ENCODE assay signal across 8 cellular contexts in the genomic region with DNA sequence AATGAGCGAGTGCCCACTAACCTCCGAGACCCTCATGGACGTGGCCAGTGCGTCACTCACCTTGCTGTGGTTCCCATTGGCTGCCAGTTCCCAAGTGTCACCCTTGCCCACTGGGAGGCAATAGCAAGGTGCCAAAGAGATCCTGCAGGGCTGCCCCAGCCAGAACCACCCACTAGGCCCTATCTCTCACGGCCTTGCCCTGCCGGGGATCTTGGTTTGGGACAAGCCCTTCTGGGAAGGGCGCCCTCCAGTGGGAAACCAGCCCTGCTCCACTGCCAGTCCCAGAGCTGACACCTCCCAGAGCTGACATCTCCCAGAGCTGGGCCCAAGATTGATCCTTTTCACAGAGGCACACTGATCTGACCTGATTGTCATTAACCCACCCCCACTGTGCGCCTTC. TPM values are rescaled to one million over a fixed set of nuclear protein-coding genes. Genes with fewer than 3 reads are reported as not detected.
DNase-seq lines count a peak whose midpoint lies in the region; ATAC-seq, FAIRE-seq and TF ChIP-seq lines count a peak whose summit lies in the region.

No MANE protein-coding gene starts in this region.

- DNase-seq in BJ (ENCODE audit: low read depth) (no peak), HTR-8/SVneo (ENCODE audit: insufficient read length, low spot score) (peak; percentile 32), left lobe of liver (ENCODE audit: low spot score) (no peak), NCI-H1105 treated with DMSO at 0.1 percent for 48 hours (lab: John Stamatoyannopoulos, UW) (no peak), NCI-H524 treated with DMSO at 0.1 percent for 48 hours (lab: John Stamatoyannopoulos, UW) (no peak), NCI-H2029 (lab: John Stamatoyannopoulos, UW) (no peak), T1000 (lab: John Stamatoyannopoulos, UW) (no peak)
- DNase-seq in activated naive CD4-positive, alpha-beta T cell treated with anti-CD3 and anti-CD28 coated beads, Interleukin-2, amount 10 ng/mL, durations not matched to agents 7 days and 5 days: peak; percentile 57

- TF ChIP-seq CTCF in BJ (IDR thresholded peaks at IDR 0.05; ENCODE audit: insufficient read depth, low read depth, low read length): peak; percentile 54

- no peaks in the 10 kb centered on the region for H3K36me3 ChIP-seq in BJ (ENCODE audit: control insufficient read depth, insufficient read depth, low read length)

- H3K9me3 Mint-ChIP-seq in activated naive CD4-positive, alpha-beta T cell treated with anti-CD3 and anti-CD28 coated beads, Interleukin-2, amount 10 ng/mL, durations not matched to agents 7 days and 5 days: no peaks in the 10 kb centered on the region

- no peak overlapping the region for H3K4me3 Mint-ChIP-seq in activated naive CD4-positive, alpha-beta T cell treated with anti-CD3 and anti-CD28 coated beads, Interleukin-2, amount 10 ng/mL, durations not matched to agents 7 days and 5 days

- H3K4me1 Mint-ChIP-seq in activated naive CD4-positive, alpha-beta T cell treated with anti-CD3 and anti-CD28 coated beads, Interleukin-2, amount 10 ng/mL, durations not matched to agents 7 days and 5 days: peaks cover 70% of the 10 kb centered on the region

- no peak for FAIRE-seq in HTR-8/SVneo (lab: Jason Lieb, UNC)

- peak; percentile 32 for ATAC-seq in left lobe of liver

- H3K4me3 ChIP-seq in BJ (ENCODE audit: low read depth, low read length): no peak overlapping the region

- no peaks in the 10 kb centered on the region for H3K36me3 Mint-ChIP-seq in activated naive CD4-positive, alpha-beta T cell treated with anti-CD3 and anti-CD28 coated beads, Interleukin-2, amount 10 ng/mL, durations not matched to agents 7 days and 5 days

- peaks cover 18% of the 10 kb centered on the region for H3K27me3 Mint-ChIP-seq in activated naive CD4-positive, alpha-beta T cell treated with anti-CD3 and anti-CD28 coated beads, Interleukin-2, amount 10 ng/mL, durations not matched to agents 7 days and 5 days

- CTCF ChIA-PET in BJ (lab: Yijun Ruan, JAX): interaction anchor here (0.6 to 8.6 kb wide), 12 partner anchors 9 to 232 kb away, joined by 3 to 125 read pairs (median 6); no protein-coding TSS in a partner anchor
- CTCF ChIA-PET in activated naive CD4-positive, alpha-beta T cell treated with anti-CD3 and anti-CD28 coated beads, Interleukin-2, amount 10 ng/mL, durations not matched to agents 7 days and 5 days (lab: Charles Lee): interaction anchor here (0.8 to 8.8 kb wide), 11 partner anchors 10 to 294 kb away, joined by 3 to 84 read pairs (median 4); no protein-coding TSS in a partner anchor

- H3K27ac Mint-ChIP-seq in activated naive CD4-positive, alpha-beta T cell treated with anti-CD3 and anti-CD28 coated beads, Interleukin-2, amount 10 ng/mL, durations not matched to agents 7 days and 5 days: no peak overlapping the region

- H3K27me3 ChIP-seq in BJ (ENCODE audit: control insufficient read depth, insufficient read depth, low read length): no peaks in the 10 kb centered on the region; the same call in 1 of the 2 replicates

- POLR2A ChIA-PET in BJ (lab: Charles Lee): no interaction called here

RNA-seq across cellular contexts. Expression of gene SELENON, which starts 2.1 kb away (rescaled TPM):
- 29.4 and 39.9 TPM in 2 replicates for polyA plus RNA-seq in BJ (2011; rRNA removed)
- polyA minus RNA-seq in BJ (2011; rRNA and poly(A)+ RNA removed): 33.4 and 69.0 TPM in 2 replicates
- total RNA-seq in left lobe of liver: 13.5 TPM

RNA-seq across cellular contexts. Expression of gene MTFR1L, which starts 21.8 kb away (rescaled TPM):
- 57.8 and 93.7 TPM in 2 replicates for polyA plus RNA-seq in BJ (2011; rRNA removed)
- polyA minus RNA-seq in BJ (2011; rRNA and poly(A)+ RNA removed): 34.7 and 46.6 TPM in 2 replicates
- 52.7 TPM for total RNA-seq in left lobe of liver

Comparison
In these comparisons a context has a peak if more than half of its experiments do, and no peak if none do; other contexts are left out.
1. DNase-seq: peak in HTR-8/SVneo (single experiment) and activated naive CD4-positive, alpha-beta T cell treated with anti-CD3 and anti-CD28 coated beads, Interleukin-2, amount 10 ng/mL, durations not matched to agents 7 days and 5 days (single experiment); none in BJ (single experiment), left lobe of liver (single experiment), NCI-H1105 treated with DMSO at 0.1 percent for 48 hours (single experiment), NCI-H524 treated with DMSO at 0.1 percent for 48 hours (single experiment), NCI-H2029 (single experiment) and T1000 (single experiment).